Comparison of ENCODE assay signal across 1 cellular context in genomic region chr3:49411968-49412631, GRCh38.
A peak's percentile ranks its signal among the peaks of the same experiment; 100 is the strongest.
TF ChIP-seq lines count a peak whose summit lies in the region.

TSS of gene RHOA (minus strand) at chr3:49411976. CDS start at chr3:49375589, 36,387 bp downstream.
TSS of gene TCTA (plus strand) at chr3:49412423. CDS start at chr3:49412427, 4 bp downstream.

TF ChIP-seq in HepG2, 621 proteins besides CTCF, POLR2A, EP300 and RAD21 (continued from another document and continues in another):
- TF ChIP-seq ZNF260 (CRISPR knock-in tag; IDR thresholded peaks at IDR 0.05; ENCODE audit: borderline replicate concordance, low read depth): no peak
- TF ChIP-seq POGZ (CRISPR knock-in tag; IDR thresholded peaks at IDR 0.05): peak; percentile 73
- TF ChIP-seq RFX1 (IDR thresholded peaks at IDR 0.05): no peak
- TF ChIP-seq HIC2 (CRISPR knock-in tag; IDR thresholded peaks at IDR 0.05; ENCODE audit: low read depth): no peak
- TF ChIP-seq NCOR1 (IDR thresholded peaks at IDR 0.05; ENCODE audit: borderline replicate concordance, low read length): peak; percentile 29; the same call in 1 of the 2 replicates
- TF ChIP-seq TFDP2 (CRISPR knock-in tag; IDR thresholded peaks at IDR 0.05): peak; percentile 13; the same call in 1 of the 2 replicates
- no peak for TF ChIP-seq NFAT5 (CRISPR knock-in tag; IDR thresholded peaks at IDR 0.05)
- no peak for TF ChIP-seq ZSCAN30 (CRISPR knock-in tag; IDR thresholded peaks at IDR 0.05)
- TF ChIP-seq GMEB1 (CRISPR knock-in tag; IDR thresholded peaks at IDR 0.05; ENCODE audit: borderline replicate concordance): peak; percentile 89
- TF ChIP-seq ZNF225 (CRISPR knock-in tag; IDR thresholded peaks at IDR 0.05): no peak; the same call in 1 of the 2 replicates
- TF ChIP-seq TSC22D2 (CRISPR knock-in tag; IDR thresholded peaks at IDR 0.05; ENCODE audit: borderline replicate concordance): peak; percentile 25; the same call in 1 of the 2 replicates
- 0 out of 2 replicates have a peak, but pooled peaks have one; percentile 44 for TF ChIP-seq ZNF672 (CRISPR knock-in tag; IDR thresholded peaks at IDR 0.05)
- TF ChIP-seq ZMYM2 (CRISPR knock-in tag; IDR thresholded peaks at IDR 0.05): 0 out of 2 replicates have a peak, but pooled peaks have one; percentile 56
- peak; percentile 95 for TF ChIP-seq DMAP1 (CRISPR knock-in tag; IDR thresholded peaks at IDR 0.05)
- no peak for TF ChIP-seq ZNF484 (CRISPR knock-in tag; IDR thresholded peaks at IDR 0.05; ENCODE audit: borderline replicate concordance, low read depth)
- TF ChIP-seq CREBL2 (CRISPR knock-in tag; IDR thresholded peaks at IDR 0.05; ENCODE audit: borderline replicate concordance): 0 out of 2 replicates have a peak, but pooled peaks have one; percentile 1
- 0 out of 2 replicates have a peak, but pooled peaks have one; percentile 21 for TF ChIP-seq BRCA1 (CRISPR knock-in tag; IDR thresholded peaks at IDR 0.05)
- no peak; the same call in 1 of the 2 replicates for TF ChIP-seq NFIC (IDR thresholded peaks at IDR 0.05; ENCODE audit: low read length)
- no peak for TF ChIP-seq ZNF10 (CRISPR knock-in tag; IDR thresholded peaks at IDR 0.05; ENCODE audit: borderline replicate concordance, low read depth)
- TF ChIP-seq SP140L (CRISPR knock-in tag; IDR thresholded peaks at IDR 0.05; ENCODE audit: borderline replicate concordance): no peak
- TF ChIP-seq HDAC6 (IDR thresholded peaks at IDR 0.05; ENCODE audit: low read depth, low read length): no peak
- no peak; the same call in 1 of the 2 replicates for TF ChIP-seq KDM5A (IDR thresholded peaks at IDR 0.05; ENCODE audit: borderline replicate concordance, low read length)
- no peak for TF ChIP-seq TEAD2 (CRISPR knock-in tag; IDR thresholded peaks at IDR 0.05)
- TF ChIP-seq CAMTA2 (CRISPR knock-in tag; IDR thresholded peaks at IDR 0.05; ENCODE audit: borderline replicate concordance): peak; percentile 96; the same call in 1 of the 2 replicates
- no peak for TF ChIP-seq SOX6 (IDR thresholded peaks at IDR 0.05)
- peak; percentile 79 for TF ChIP-seq SOX6 (CRISPR knock-in tag; IDR thresholded peaks at IDR 0.05)
- TF ChIP-seq SIX4 (CRISPR knock-in tag; IDR thresholded peaks at IDR 0.05): no peak
- 0 out of 2 replicates have a peak, but pooled peaks have one; percentile 25 for TF ChIP-seq ZXDC (CRISPR knock-in tag; IDR thresholded peaks at IDR 0.05)
- no peak for TF ChIP-seq ARNT (IDR thresholded peaks at IDR 0.05)
- TF ChIP-seq ZNF501 (CRISPR knock-in tag; IDR thresholded peaks at IDR 0.05): peak; percentile 56
- TF ChIP-seq SMYD3 (CRISPR knock-in tag; IDR thresholded peaks at IDR 0.05): peak; percentile 90
- TF ChIP-seq ZFP62 (CRISPR knock-in tag; IDR thresholded peaks at IDR 0.05): no peak
- no peak for TF ChIP-seq SIN3B (IDR thresholded peaks at IDR 0.05; ENCODE audit: low read length)
- TF ChIP-seq RFX3 (CRISPR knock-in tag; IDR thresholded peaks at IDR 0.05): no peak
- no peak for TF ChIP-seq ZNF281 (CRISPR knock-in tag; IDR thresholded peaks at IDR 0.05; ENCODE audit: borderline replicate concordance)
- TF ChIP-seq ZNF34 (CRISPR knock-in tag; IDR thresholded peaks at IDR 0.05; ENCODE audit: borderline replicate concordance): no peak
- TF ChIP-seq ZSCAN12 (CRISPR knock-in tag; IDR thresholded peaks at IDR 0.05): no peak
- 0 out of 2 replicates have a peak, but pooled peaks have one; percentile 54 for TF ChIP-seq SKIL (CRISPR knock-in tag; IDR thresholded peaks at IDR 0.05; ENCODE audit: borderline replicate concordance)
- no peak for TF ChIP-seq SNAPC5 (CRISPR knock-in tag; IDR thresholded peaks at IDR 0.05; ENCODE audit: borderline replicate concordance)
- no peak for TF ChIP-seq NFE2 (CRISPR knock-in tag; IDR thresholded peaks at IDR 0.05)
- TF ChIP-seq CCDC6 (CRISPR knock-in tag; IDR thresholded peaks at IDR 0.05): no peak
- TF ChIP-seq ELF3 (CRISPR knock-in tag; IDR thresholded peaks at IDR 0.05): peak; percentile 53; the same call in 1 of the 2 replicates
- TF ChIP-seq RARG (CRISPR knock-in tag; IDR thresholded peaks at IDR 0.05; ENCODE audit: low read depth): no peak
- no peak for TF ChIP-seq RAD51 (IDR thresholded peaks at IDR 0.05; ENCODE audit: borderline replicate concordance)
- TF ChIP-seq NFRKB (IDR thresholded peaks at IDR 0.05): no peak
- no peak for TF ChIP-seq ZNF251 (CRISPR knock-in tag; IDR thresholded peaks at IDR 0.05)
- TF ChIP-seq ZNF816 (CRISPR knock-in tag; IDR thresholded peaks at IDR 0.05; ENCODE audit: borderline replicate concordance): no peak
- peak; percentile 29; the same call in 1 of the 2 replicates for TF ChIP-seq BATF2 (CRISPR knock-in tag; IDR thresholded peaks at IDR 0.05)
- TF ChIP-seq ZNF282 (IDR thresholded peaks at IDR 0.05; ENCODE audit: partially characterized antibody): no peak
